ENCODE assay signal across 27 cellular contexts in genomic region chr5:33524476-33524875, GRCh38.
DNase-seq lines count a peak whose midpoint lies in the region; ATAC-seq and TF ChIP-seq lines count a peak whose summit lies in the region.
"Had no signal": no experiment of that assay in that cellular context is flagged by ENCODE, and none has a peak within 500 bp of the region (broad histone marks: within the 10 kb centered on the region; RNA-seq: fewer than 3 reads in every experiment).

No MANE protein-coding gene starts in this region.

- DNase-seq in EL (peak; percentile 23), M059J (ENCODE audit: low read depth) (peak; percentile 32), epithelial cell of proximal tubule (ENCODE audit: low read depth) (peak; percentile 1), islet precursor cell (peak; percentile 68)
- DNase-seq in central memory CD4-positive, alpha-beta T cell = no peak
- DNase-seq: activated CD4-positive, alpha-beta T cell treated with anti-CD3 and anti-CD28 coated beads, Interleukin-2, amount 10 ng/mL, durations not matched to agents 7 days and 5 days; activated effector memory CD4-positive, alpha-beta T cell treated with Interleukin-2 at 50 U/mL for 16 hours; activated naive CD8-positive, alpha-beta T cell treated with anti-CD3 and anti-CD28 coated beads, Interleukin-2, amount 10 ng/mL, durations not matched to agents 7 days and 5 days; Calu3; effector CD8-positive, alpha-beta T cell; heart right ventricle; left ventricle myocardium superior; MG63; mucosa of descending colon; NCI-H1436 treated with DMSO at 0.1 percent for 48 hours; NCI-H510A treated with DMSO at 0.1 percent for 48 hours; NK-92 treated with Interleukin-12 subunit alpha and Interleukin-12 subunit beta, amount 100 ng/mL, for 24 hours had no signal

- no peak for ATAC-seq in HG03460 (IDR thresholded peaks at IDR 0.05; ENCODE audit: unreplicated experiment)
- ATAC-seq in HG02571 (IDR thresholded peaks at IDR 0.05; ENCODE audit: unreplicated experiment) = no peak
- ATAC-seq in activated CD4-positive, CD25-positive, alpha-beta regulatory T cell treated with anti-CD3 and anti-CD28 coated beads, Interleukin-2, amount 50 U/mL, for 24 hours = no peak
- ATAC-seq: HCT116, heart right ventricle, HepG2, left ventricle myocardium superior, mucosa of descending colon, Panc1 had no signal

- no peak for TF ChIP-seq CTCF in epithelial cell of proximal tubule (conservative IDR thresholded peaks at IDR 0.05; ENCODE audit: low read depth, low read length)

- no peak overlapping the region for H3K4me3 ChIP-seq in epithelial cell of proximal tubule (ENCODE audit: low read depth, low read length)
- H3K4me3 ChIP-seq: BLaER1 treated with 17β-estradiol and CSF1 and Interleukin-3, amounts not matched to agents 10 nM and 100 nM; esophagus muscularis mucosa; heart right ventricle; MG63; mucosa of descending colon; neural progenitor cell; suprapubic skin had no signal
